8 cellular contexts compared by ENCODE assay signal in the genomic region with DNA sequence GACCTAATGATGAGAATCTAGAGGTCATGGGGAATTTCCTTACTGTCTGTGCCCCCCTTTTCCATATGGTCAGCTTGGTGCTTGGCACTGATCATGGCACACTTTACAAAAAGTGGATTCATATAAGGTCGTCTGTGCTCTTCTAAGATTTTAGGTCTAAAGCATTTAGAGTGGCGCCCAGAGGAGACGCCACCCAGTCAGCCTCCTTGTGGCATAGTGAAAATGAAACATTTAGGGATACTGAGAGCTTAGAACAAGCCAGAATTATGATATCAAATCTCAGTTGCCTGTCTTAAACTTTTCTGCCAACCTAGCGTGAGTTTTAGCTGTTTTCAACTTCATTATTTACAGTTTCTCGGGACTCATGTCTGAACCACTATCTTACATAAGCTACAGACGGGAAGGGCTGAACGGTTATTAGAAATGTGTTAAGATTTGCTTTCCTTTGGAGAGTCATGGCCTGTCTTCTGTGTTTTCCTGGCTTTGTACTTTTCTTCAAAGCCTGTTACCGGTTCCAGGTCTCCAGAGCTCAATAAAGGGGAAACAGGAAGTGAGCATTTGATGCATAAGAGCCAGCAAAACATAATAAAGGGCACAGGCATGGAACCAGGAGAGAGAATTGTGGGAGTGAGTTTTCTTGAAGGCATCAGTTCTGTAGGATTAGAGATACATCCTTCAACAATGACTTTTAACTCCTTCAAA. TPM values are rescaled to one million over a fixed set of nuclear protein-coding genes. Genes with fewer than 3 reads are reported as not detected.
DNase-seq lines count a peak whose midpoint lies in the region; ATAC-seq and TF ChIP-seq lines count a peak whose summit lies in the region.

No MANE protein-coding gene starts in this region.

- peak overlapping the region; percentile 11 for H3K4me3 Mint-ChIP-seq in CD4-positive, alpha-beta T cell

- no peaks in the 10 kb centered on the region for H3K27me3 ChIP-seq in CD4-positive, alpha-beta T cell (ENCODE audit: control insufficient read depth, insufficient read depth, low read length)
- H3K27me3 ChIP-seq in SJSA1 (replicated peaks) = no peaks in the 10 kb centered on the region
- no peaks in the 10 kb centered on the region for H3K27me3 ChIP-seq in right atrium auricular region
- no peaks in the 10 kb centered on the region for H3K27me3 ChIP-seq in uterus

- TF ChIP-seq POLR2A in uterus (IDR thresholded peaks at IDR 0.05) = no peak

- H3K4me3 ChIP-seq in SJSA1 (no peak overlapping the region), right atrium auricular region (no peak overlapping the region), uterus (no peak overlapping the region)

- intact Hi-C loops in CD4-positive, alpha-beta T cell (cut with DNase I, micrococcal nuclease) = no loop called here
- intact Hi-C loops in uterus (cut with DNase I; ENCODE audit: low total_unique reads) = no loop called here

- TF ChIP-seq CTCF in CD4-positive, alpha-beta T cell (IDR thresholded peaks at IDR 0.05) = no peak
- TF ChIP-seq CTCF in right atrium auricular region (IDR thresholded peaks at IDR 0.05) (no peak), uterus (IDR thresholded peaks at IDR 0.05) (no peak)

- H3K4me1 Mint-ChIP-seq in CD4-positive, alpha-beta T cell (ENCODE audit: low read depth) = peaks cover 27% of the 10 kb centered on the region

- H3K4me1 ChIP-seq in SJSA1 (replicated peaks) (peaks cover 36% of the 10 kb centered on the region), right atrium auricular region (peaks cover 0 to 38% of the 10 kb centered on the region in 2 donors), uterus (peaks cover 0 to 10% of the 10 kb centered on the region in 2 donors)

- H3K27ac Mint-ChIP-seq in CD4-positive, alpha-beta T cell = peak overlapping the region; percentile 70

- no peak for DNase-seq in CD4-positive, alpha-beta T cell
- DNase-seq in SJSA1 (ENCODE audit: low read depth in 1 of 2, low spot score in 2 of 2) = peak in 1 of 2 experiments; percentile 33
- DNase-seq in right atrium auricular region (ENCODE audit: low spot score) = no peak
- no peak for DNase-seq in uterus
- no peak for DNase-seq in effector CD4-positive, alpha-beta T cell
- DNase-seq in stimulated activated CD4-positive, alpha-beta T cell treated with anti-CD3 and anti-CD28 coated beads, Interleukin-2, amount 100 ng/mL, for 24 hours = no peak
- DNase-seq in AG08396 (ENCODE audit: low spot score) = no peak

- POLR2A ChIA-PET in CD4-positive, alpha-beta T cell (lab: Charles Lee) = interaction anchor here (0.6 to 2.5 kb wide), 5 partner anchors 14 to 313 kb away, joined by 3 to 9 read pairs (median 3); a partner anchor contains a TSS

- H3K27me3 Mint-ChIP-seq in CD4-positive, alpha-beta T cell = no peaks in the 10 kb centered on the region

- H3K27ac ChIP-seq in CD4-positive, alpha-beta T cell (ENCODE audit: low read depth, low read length) = peak overlapping the region; percentile 15
- H3K27ac ChIP-seq in SJSA1 (peak overlapping the region; percentile 79), right atrium auricular region (peak overlapping the region; percentile 79 to 87), uterus (peak overlapping the region; percentile 83 to 88)

- H3K36me3 ChIP-seq in SJSA1 = 0 out of 2 replicates have a peak, but pooled peaks cover 3% of the 10 kb centered on the region
- H3K36me3 ChIP-seq in right atrium auricular region = no peaks in the 10 kb centered on the region
- no peaks in the 10 kb centered on the region for H3K36me3 ChIP-seq in uterus

- peak; percentile 33 for ATAC-seq in CD4-positive, alpha-beta T cell (ENCODE audit: poor library complexity)
- ATAC-seq in GM21619 (IDR thresholded peaks at IDR 0.05; ENCODE audit: unreplicated experiment) = peak; percentile 20

- no peaks in the 10 kb centered on the region for H3K36me3 Mint-ChIP-seq in CD4-positive, alpha-beta T cell (ENCODE audit: low read depth)

- CTCF ChIA-PET in CD4-positive, alpha-beta T cell (lab: Charles Lee) = interaction anchor here (1.0 to 2.7 kb wide), 3 partner anchors 14 to 99 kb away, joined by 4 to 14 read pairs (median 9); a partner anchor contains a TSS

- H3K9me3 Mint-ChIP-seq in CD4-positive, alpha-beta T cell = no peaks in the 10 kb centered on the region

- H3K9me3 ChIP-seq in CD4-positive, alpha-beta T cell (ENCODE audit: control insufficient read depth, low read length) = no peaks in the 10 kb centered on the region
- H3K9me3 ChIP-seq in SJSA1 (replicated peaks) (no peaks in the 10 kb centered on the region), right atrium auricular region (no peaks in the 10 kb centered on the region), uterus (no peaks in the 10 kb centered on the region)

RNA-seq across cellular contexts. Expression of a gene that starts 13.7 kb away (rescaled TPM):
- total RNA-seq in CD4-positive, alpha-beta T cell = 1 to 10 TPM; 2.8 to 4.0 TPM
- 20.7 and 27.2 TPM in 2 replicates for total RNA-seq in SJSA1 (2014; rRNA removed; shearing (Covaris generic))
- total RNA-seq in right atrium auricular region (10 to 100 TPM; 15.3 to 19.8 TPM), uterus (10 to 100 TPM; 14.1 to 37.4 (median 19.4) TPM)

RNA-seq across cellular contexts. Expression of a gene that starts 27.6 kb away (rescaled TPM):
- total RNA-seq in CD4-positive, alpha-beta T cell = 10 to 100 TPM; 60.2 to 67.2 TPM
- 10.0 and 15.2 TPM in 2 replicates for total RNA-seq in SJSA1 (2014; rRNA removed; shearing (Covaris generic))
- 10 to 100 TPM; 12.5 to 18.0 TPM for total RNA-seq in right atrium auricular region
- total RNA-seq in uterus = 100 to 1,000 TPM in 1 of 4 donors, 10 to 100 TPM in 3; 37.1 to 103 (median 65.0) TPM

Comparison
In these comparisons a context has a peak if more than half of its experiments do, and no peak if none do; other contexts are left out.
1. H3K27ac ChIP-seq: peak in every context shown above with its lines; median percentile 86 in uterus; 83 in right atrium auricular region; 79 in SJSA1; 15 in CD4-positive, alpha-beta T cell.